ENCODE assay signal across 24 cellular contexts in genomic region chr22:48698618-48699017, GRCh38.
"Had no signal": no experiment of that assay in that cellular context is flagged by ENCODE, and none has a peak within 500 bp of the region (broad histone marks: within the 10 kb centered on the region; RNA-seq: fewer than 3 reads in every experiment).

No MANE protein-coding gene starts in this region.

- H3K9me3 Mint-ChIP-seq: dendritic cell treated with granulocyte-macrophage colony-stimulating factor and Interleukin-4, amounts not matched to agents 40 ng/mL and 50 ng/mL, for 4 days; effector memory CD8-positive, alpha-beta T cell; endodermal cell had no signal

- H3K36me3 ChIP-seq: colonic mucosa, esophagus muscularis mucosa, esophagus squamous epithelium, gastrocnemius medialis, gastroesophageal sphincter, heart left ventricle had no signal

- H3K27me3 ChIP-seq: colonic mucosa, dorsolateral prefrontal cortex, esophagus squamous epithelium, foreskin keratinocyte, gastrocnemius medialis had no signal

- DNase-seq: colonic mucosa; cortex of kidney; dermis blood vessel endothelial cell; dorsolateral prefrontal cortex; effector CD4-positive, alpha-beta T cell; effector CD8-positive, alpha-beta T cell; effector memory CD4-positive, alpha-beta T cell; effector memory CD8-positive, alpha-beta T cell; endodermal cell; erythroblast; esophagus squamous epithelium; foreskin fibroblast; foreskin keratinocyte; foreskin melanocyte; gastrocnemius medialis; glutamatergic neuron; head of caudate nucleus had no signal

- H3K4me3 ChIP-seq: colonic mucosa, coronary artery, dorsolateral prefrontal cortex, esophagus muscularis mucosa, esophagus squamous epithelium, gastrocnemius medialis, gastroesophageal sphincter, heart left ventricle had no signal

- H3K27me3 Mint-ChIP-seq: dendritic cell treated with granulocyte-macrophage colony-stimulating factor and Interleukin-4, amounts not matched to agents 40 ng/mL and 50 ng/mL, for 4 days had no signal

- H3K9me3 ChIP-seq: colonic mucosa, esophagus muscularis mucosa, esophagus squamous epithelium, gastrocnemius medialis, gastroesophageal sphincter, heart left ventricle had no signal

- H3K27ac ChIP-seq: colonic mucosa, coronary artery, epithelial cell of prostate, esophagus muscularis mucosa, esophagus squamous epithelium, foreskin keratinocyte, gastrocnemius medialis, gastroesophageal sphincter, heart left ventricle had no signal

- H3K4me1 ChIP-seq: colonic mucosa, esophagus muscularis mucosa, foreskin keratinocyte, gastrocnemius medialis, gastroesophageal sphincter, heart left ventricle had no signal

- H3K4me3 Mint-ChIP-seq: dendritic cell treated with granulocyte-macrophage colony-stimulating factor and Interleukin-4, amounts not matched to agents 40 ng/mL and 50 ng/mL, for 4 days; effector memory CD8-positive, alpha-beta T cell; endodermal cell had no signal

- H3K27ac Mint-ChIP-seq: dendritic cell treated with granulocyte-macrophage colony-stimulating factor and Interleukin-4, amounts not matched to agents 40 ng/mL and 50 ng/mL, for 4 days; effector memory CD8-positive, alpha-beta T cell; endodermal cell had no signal

- ATAC-seq: effector memory CD8-positive, alpha-beta T cell; esophagus mucosa; foreskin keratinocyte; gastrocnemius medialis; gastroesophageal sphincter; heart left ventricle had no signal
